Comparison of ENCODE assay signal across 1 cellular context in genomic region chr3:135513106-135514063, GRCh38.
A peak's percentile ranks its signal among the peaks of the same experiment; 100 is the strongest.
TF ChIP-seq lines count a peak whose summit lies in the region.

No MANE protein-coding gene starts in this region.

TF ChIP-seq in HEK293, 187 proteins besides CTCF, POLR2A, EP300 and RAD21 (continued from another document):
- TF ChIP-seq ZNF416 (tag by site-specific recombination; IDR thresholded peaks at IDR 0.05) (no peak), ZNF155 (tag by site-specific recombination; IDR thresholded peaks at IDR 0.05) (no peak), OVOL3 (tag by site-specific recombination; IDR thresholded peaks at IDR 0.05) (no peak), ZBTB48 (tag by site-specific recombination; IDR thresholded peaks at IDR 0.05) (no peak), ZBTB44 (tag by site-specific recombination; IDR thresholded peaks at IDR 0.05) (no peak), FEZF1 (tag by site-specific recombination; IDR thresholded peaks at IDR 0.05) (no peak), ZNF747 (tag by site-specific recombination; IDR thresholded peaks at IDR 0.05) (no peak), SP7 (tag by site-specific recombination; IDR thresholded peaks at IDR 0.05) (peak; percentile 37; the same call in 1 of the 2 replicates), MZF1 (tag by site-specific recombination; IDR thresholded peaks at IDR 0.05; ENCODE audit: borderline replicate concordance) (no peak), ZIC2 (tag by site-specific recombination; IDR thresholded peaks at IDR 0.05) (no peak), ZNF513 (tag by site-specific recombination; IDR thresholded peaks at IDR 0.05) (no peak), ZNF19 (tag by site-specific recombination; IDR thresholded peaks at IDR 0.05; ENCODE audit: low read depth) (no peak), ZNF214 (tag by site-specific recombination; IDR thresholded peaks at IDR 0.05; ENCODE audit: borderline replicate concordance) (no peak), ZNF660 (tag by site-specific recombination; IDR thresholded peaks at IDR 0.05) (no peak; the same call in 1 of the 2 replicates), ZNF514 (tag by site-specific recombination; IDR thresholded peaks at IDR 0.05) (no peak), SP3 (tag by site-specific recombination; IDR thresholded peaks at IDR 0.05) (0 out of 2 replicates have a peak, but pooled peaks have one; percentile 20), ZNF423 (tag by site-specific recombination; IDR thresholded peaks at IDR 0.05) (no peak), ZNF23 (tag by site-specific recombination; IDR thresholded peaks at IDR 0.05; ENCODE audit: borderline replicate concordance) (no peak), ZNF366 (tag by site-specific recombination; conservative IDR thresholded peaks at IDR 0.05) (peak; percentile 34; the same call in 1 of the 2 replicates), ATF2 (tag by site-specific recombination; IDR thresholded peaks at IDR 0.05; ENCODE audit: low read depth) (no peak), ZNF658 (tag by site-specific recombination; IDR thresholded peaks at IDR 0.05) (no peak)
- TF ChIP-seq, protein P1, sequence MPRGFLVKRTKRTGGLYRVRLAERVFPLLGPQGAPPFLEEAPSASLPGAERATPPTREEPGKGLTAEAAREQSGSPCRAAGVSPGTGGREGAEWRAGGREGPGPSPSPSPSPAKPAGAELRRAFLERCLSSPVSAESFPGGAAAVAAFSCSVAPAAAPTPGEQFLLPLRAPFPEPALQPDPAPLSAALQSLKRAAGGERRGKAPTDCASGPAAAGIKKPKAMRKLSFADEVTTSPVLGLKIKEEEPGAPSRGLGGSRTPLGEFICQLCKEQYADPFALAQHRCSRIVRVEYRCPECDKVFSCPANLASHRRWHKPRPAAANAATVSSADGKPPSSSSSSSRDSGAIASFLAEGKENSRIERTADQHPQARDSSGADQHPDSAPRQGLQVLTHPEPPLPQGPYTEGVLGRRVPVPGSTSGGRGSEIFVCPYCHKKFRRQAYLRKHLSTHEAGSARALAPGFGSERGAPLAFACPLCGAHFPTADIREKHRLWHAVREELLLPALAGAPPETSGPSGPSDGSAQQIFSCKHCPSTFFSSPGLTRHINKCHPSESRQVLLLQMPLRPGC (tag by site-specific recombination; IDR thresholded peaks at IDR 0.05) = no peak
- TF ChIP-seq, protein P2, sequence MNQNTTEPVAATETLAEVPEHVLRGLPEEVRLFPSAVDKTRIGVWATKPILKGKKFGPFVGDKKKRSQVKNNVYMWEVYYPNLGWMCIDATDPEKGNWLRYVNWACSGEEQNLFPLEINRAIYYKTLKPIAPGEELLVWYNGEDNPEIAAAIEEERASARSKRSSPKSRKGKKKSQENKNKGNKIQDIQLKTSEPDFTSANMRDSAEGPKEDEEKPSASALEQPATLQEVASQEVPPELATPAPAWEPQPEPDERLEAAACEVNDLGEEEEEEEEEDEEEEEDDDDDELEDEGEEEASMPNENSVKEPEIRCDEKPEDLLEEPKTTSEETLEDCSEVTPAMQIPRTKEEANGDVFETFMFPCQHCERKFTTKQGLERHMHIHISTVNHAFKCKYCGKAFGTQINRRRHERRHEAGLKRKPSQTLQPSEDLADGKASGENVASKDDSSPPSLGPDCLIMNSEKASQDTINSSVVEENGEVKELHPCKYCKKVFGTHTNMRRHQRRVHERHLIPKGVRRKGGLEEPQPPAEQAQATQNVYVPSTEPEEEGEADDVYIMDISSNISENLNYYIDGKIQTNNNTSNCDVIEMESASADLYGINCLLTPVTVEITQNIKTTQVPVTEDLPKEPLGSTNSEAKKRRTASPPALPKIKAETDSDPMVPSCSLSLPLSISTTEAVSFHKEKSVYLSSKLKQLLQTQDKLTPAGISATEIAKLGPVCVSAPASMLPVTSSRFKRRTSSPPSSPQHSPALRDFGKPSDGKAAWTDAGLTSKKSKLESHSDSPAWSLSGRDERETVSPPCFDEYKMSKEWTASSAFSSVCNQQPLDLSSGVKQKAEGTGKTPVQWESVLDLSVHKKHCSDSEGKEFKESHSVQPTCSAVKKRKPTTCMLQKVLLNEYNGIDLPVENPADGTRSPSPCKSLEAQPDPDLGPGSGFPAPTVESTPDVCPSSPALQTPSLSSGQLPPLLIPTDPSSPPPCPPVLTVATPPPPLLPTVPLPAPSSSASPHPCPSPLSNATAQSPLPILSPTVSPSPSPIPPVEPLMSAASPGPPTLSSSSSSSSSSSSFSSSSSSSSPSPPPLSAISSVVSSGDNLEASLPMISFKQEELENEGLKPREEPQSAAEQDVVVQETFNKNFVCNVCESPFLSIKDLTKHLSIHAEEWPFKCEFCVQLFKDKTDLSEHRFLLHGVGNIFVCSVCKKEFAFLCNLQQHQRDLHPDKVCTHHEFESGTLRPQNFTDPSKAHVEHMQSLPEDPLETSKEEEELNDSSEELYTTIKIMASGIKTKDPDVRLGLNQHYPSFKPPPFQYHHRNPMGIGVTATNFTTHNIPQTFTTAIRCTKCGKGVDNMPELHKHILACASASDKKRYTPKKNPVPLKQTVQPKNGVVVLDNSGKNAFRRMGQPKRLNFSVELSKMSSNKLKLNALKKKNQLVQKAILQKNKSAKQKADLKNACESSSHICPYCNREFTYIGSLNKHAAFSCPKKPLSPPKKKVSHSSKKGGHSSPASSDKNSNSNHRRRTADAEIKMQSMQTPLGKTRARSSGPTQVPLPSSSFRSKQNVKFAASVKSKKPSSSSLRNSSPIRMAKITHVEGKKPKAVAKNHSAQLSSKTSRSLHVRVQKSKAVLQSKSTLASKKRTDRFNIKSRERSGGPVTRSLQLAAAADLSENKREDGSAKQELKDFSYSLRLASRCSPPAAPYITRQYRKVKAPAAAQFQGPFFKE (tag by site-specific recombination; IDR thresholded peaks at IDR 0.05; ENCODE audit: borderline replicate concordance) = no peak
